Comparison of ENCODE assay signal across 8 cellular contexts in the genomic region with DNA sequence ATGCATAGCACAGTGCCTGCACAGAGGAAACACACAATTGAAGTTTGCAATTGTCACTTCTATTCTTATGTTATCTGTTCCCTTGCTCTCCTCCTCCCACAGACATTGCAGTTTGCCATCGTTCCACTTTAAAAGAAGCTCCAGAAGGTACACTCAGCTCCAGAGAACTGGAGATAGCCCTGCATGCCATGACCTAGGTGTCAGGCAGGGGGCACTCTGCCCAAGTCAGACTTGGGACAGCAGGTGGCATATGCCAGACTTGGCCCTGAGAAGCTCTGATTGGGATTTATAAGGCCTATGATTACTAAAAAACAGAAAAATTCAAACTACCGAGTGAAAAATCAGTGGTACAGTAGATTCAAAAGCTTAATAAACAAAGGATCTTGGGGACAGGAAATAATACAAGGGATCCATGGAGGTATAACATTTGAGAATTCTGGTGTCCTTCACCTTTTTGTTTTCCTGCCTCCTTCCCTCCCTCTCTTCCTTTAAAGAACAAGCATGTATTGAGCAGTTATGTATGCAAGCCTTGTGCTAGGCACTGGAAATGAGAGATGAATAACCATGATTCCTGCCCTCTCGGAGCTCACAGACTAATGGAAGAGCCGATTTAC. TPM values are rescaled to one million over a fixed set of nuclear protein-coding genes. Genes with fewer than 3 reads are reported as not detected.
DNase-seq lines count a peak whose midpoint lies in the region; ATAC-seq and TF ChIP-seq lines count a peak whose summit lies in the region.

No MANE protein-coding gene starts in this region.

- H3K4me3 ChIP-seq in NB4 (ENCODE audit: low read depth, low read length) (no peak overlapping the region), colonic mucosa (no peak overlapping the region)

- ATAC-seq in GM21825 (IDR thresholded peaks at IDR 0.05; ENCODE audit: unreplicated experiment) (peak; percentile 58), HG02571 (IDR thresholded peaks at IDR 0.05; ENCODE audit: unreplicated experiment) (no peak)

- TF ChIP-seq CTCF in NB4 (IDR thresholded peaks at IDR 0.05; ENCODE audit: low read depth, low read length) (peak; percentile 88), colonic mucosa (IDR thresholded peaks at IDR 0.05) (peak; percentile 60), nephron (IDR thresholded peaks at IDR 0.05; ENCODE audit: unreplicated experiment in 3 of 3) (peak; percentile 49 to 67 (median 57))

- intact Hi-C loops in colonic mucosa (cut with DNase I), result loop anchor here (2.0 kb wide), 1 partner anchor 92 kb away; no protein-coding TSS in a partner anchor

- no peaks in the 10 kb centered on the region for H3K4me1 ChIP-seq in colonic mucosa

- H3K27me3 Mint-ChIP-seq in nephron (ENCODE audit: low read depth), result no peaks in the 10 kb centered on the region

- H3K9ac ChIP-seq in colonic mucosa (ENCODE audit: low read depth in 2 of 2, low read length in 2 of 2), result no peak overlapping the region

- peak in 2 of 3 experiments; percentile 22 to 35 for DNase-seq in NCI-H1417 (lab: John Stamatoyannopoulos, UW)
- DNase-seq in NCI-H1417 treated with DMSO at 0.1 percent for 48 hours (lab: John Stamatoyannopoulos, UW), result no peak
- DNase-seq in NB4 (ENCODE audit: low read depth), result peak; percentile 47
- DNase-seq in colonic mucosa, result peak; percentile 40
- no peak for DNase-seq in NCI-H128 (lab: John Stamatoyannopoulos, UW; ENCODE audit: unreplicated experiment)

- no peaks in the 10 kb centered on the region for H3K9me3 ChIP-seq in colonic mucosa

- no peaks in the 10 kb centered on the region for H3K27me3 ChIP-seq in colonic mucosa

- peaks cover 16% of the 10 kb centered on the region for H3K4me1 Mint-ChIP-seq in nephron

- H3K27ac ChIP-seq in colonic mucosa, result no peak overlapping the region

- H3K9me3 Mint-ChIP-seq in nephron, result no peaks in the 10 kb centered on the region

- H3K36me3 Mint-ChIP-seq in nephron (ENCODE audit: low read depth), result peaks cover 8% of the 10 kb centered on the region

- H3K36me3 ChIP-seq in colonic mucosa, result no peaks in the 10 kb centered on the region

- H3K27ac Mint-ChIP-seq in nephron, result no peak overlapping the region

- H3K4me3 Mint-ChIP-seq in nephron, result no peak overlapping the region

- TF ChIP-seq POLR2A in NB4 (IDR thresholded peaks at IDR 0.05; ENCODE audit: extremely low read depth, insufficient read length), result no peak

RNA-seq across cellular contexts. Expression of gene TENM4, which starts 40.0 kb away (rescaled TPM):
- total RNA-seq in colonic mucosa, result 1 to 10 TPM in 1 of 2 donors, under 1 TPM in 1; 0.48 to 1.2 TPM

Comparison
In these comparisons a context has a peak if more than half of its experiments do, and no peak if none do; other contexts are left out.
1. DNase-seq: peak in NCI-H1417 (2 of 3), NB4 (single experiment) and colonic mucosa (single experiment); none in NCI-H1417 treated with DMSO at 0.1 percent for 48 hours (single experiment) and NCI-H128 (single experiment).
2. Peak in every context shown above with its lines, with median percentiles within 50 percentile points of each other: CTCF ChIP-seq.